Comparison of ENCODE assay signal across 1 cellular context in genomic region chr5:160175438-160176218, GRCh38.
TF ChIP-seq lines count a peak whose summit lies in the region.

No MANE protein-coding gene starts in this region.

TF ChIP-seq in K562, 482 proteins besides CTCF, POLR2A, EP300 and RAD21:
- TF ChIP-seq PBX2 (CRISPR knock-in tag; IDR thresholded peaks at IDR 0.05; ENCODE audit: low read depth) (no peak), PBX2 (tag; conservative IDR thresholded peaks at IDR 0.05; ENCODE audit: low read depth) (0 out of 2 replicates have a peak, but pooled peaks have one; percentile 21), MEIS2 (IDR thresholded peaks at IDR 0.05; ENCODE audit: partially characterized antibody) (peak; percentile 13), POLR2AphosphoS5 (IDR thresholded peaks at IDR 0.05; ENCODE audit: control insufficient read depth, insufficient read depth, low read depth, low read length) (no peak), ARID4B (CRISPR knock-in tag; IDR thresholded peaks at IDR 0.05) (no peak)
